Comparison of ENCODE assay signal across 30 cellular contexts in genomic region chr6:125855783-125856182, GRCh38.
"Had no signal": no experiment of that assay in that cellular context is flagged by ENCODE, and none has a peak within 500 bp of the region (broad histone marks: within the 10 kb centered on the region; RNA-seq: fewer than 3 reads in every experiment).

No MANE protein-coding gene starts in this region.

- H3K27ac Mint-ChIP-seq: immature natural killer cell; naive B cell; nephron; stimulated activated naive CD8-positive, alpha-beta T cell treated with anti-CD3 and anti-CD28 coated beads, Interleukin-15, Interleukin-2, amounts not matched to agents 100 ng/mL and 50 ng/mL, for 24 hours had no signal

- H3K9me3 Mint-ChIP-seq: immature natural killer cell had no signal

- DNase-seq: hypothalamus; immature natural killer cell; kidney; left colon; left lung; lower lobe of right lung; mammary epithelial cell; mesenchymal stem cell; naive B cell; nucleus accumbens; pancreas; posterior cingulate gyrus; retina; right cardiac atrium; stimulated activated CD4-positive, alpha-beta T cell treated with anti-CD3 and anti-CD28 coated beads, Interleukin-12 subunit alpha, Interleukin-12 subunit beta, amount 100 ng/mL, for 4 hours; stimulated activated CD4-positive, alpha-beta T cell treated with anti-CD3 and anti-CD28 coated beads, Interleukin-15, amount 100 ng/mL, for 24 hours; stimulated activated CD4-positive, alpha-beta T cell treated with anti-CD3 and anti-CD28 coated beads, Interleukin-2, amount 100 ng/mL, for 24 hours; stimulated activated CD4-positive, alpha-beta T cell treated with anti-CD3 and anti-CD28 coated beads, Interleukin-4, amount 100 ng/mL, for 1 hour; stimulated activated naive CD4-positive, alpha-beta T cell; tibial artery; trophoblast cell; upper lobe of right lung had no signal

- H3K4me3 Mint-ChIP-seq: immature natural killer cell; naive B cell; nephron; neural crest cell; stimulated activated naive CD8-positive, alpha-beta T cell treated with anti-CD3 and anti-CD28 coated beads, Interleukin-15, Interleukin-2, amounts not matched to agents 100 ng/mL and 50 ng/mL, for 24 hours had no signal

- H3K27ac ChIP-seq: left lung, lower lobe of right lung, pancreas, prostate gland, skin epidermis, suprapubic skin, thoracic aorta, tibial artery, upper lobe of right lung had no signal

- H3K4me1 ChIP-seq: lower lobe of right lung, prostate gland, tibial artery, upper lobe of right lung had no signal

- H3K4me1 Mint-ChIP-seq: nephron, neural crest cell had no signal

- H3K27me3 ChIP-seq: left lung, pancreas, suprapubic skin, tibial artery, upper lobe of right lung had no signal

- H3K9me3 ChIP-seq: left lung, lower lobe of right lung, pancreas, prostate gland, suprapubic skin, thoracic aorta, tibial artery, upper lobe of right lung had no signal

- H3K36me3 ChIP-seq: pancreas, prostate gland had no signal

- H3K27me3 Mint-ChIP-seq: naive B cell; stimulated activated naive CD8-positive, alpha-beta T cell treated with anti-CD3 and anti-CD28 coated beads, Interleukin-15, Interleukin-2, amounts not matched to agents 100 ng/mL and 50 ng/mL, for 24 hours had no signal

- H3K4me3 ChIP-seq: left lung, lower lobe of right lung, pancreas, prostate gland, skin epidermis, suprapubic skin, thoracic aorta, tibial artery, upper lobe of right lung had no signal

- ATAC-seq: left colon, left lung, lower lobe of right lung, pancreas, right cardiac atrium, sciatic nerve, upper lobe of right lung had no signal
